In genomic region chr6:37137881-37138568, GRCh38 we compare ENCODE assay signal across 8 cellular contexts. TPM values are rescaled to one million over a fixed set of nuclear protein-coding genes. Genes with fewer than 3 reads are reported as not detected.
DNase-seq lines count a peak whose midpoint lies in the region; ATAC-seq and TF ChIP-seq lines count a peak whose summit lies in the region.

No MANE protein-coding gene starts in this region.

- CTCF ChIA-PET in WTC11 (lab: Charles Lee), result interaction anchor here (0.5 to 1.7 kb wide), 10 partner anchors 10 to 120 kb away, joined by 3 to 11 read pairs (median 6); partner anchors contain the start of gene PIM1

- peaks cover 5% of the 10 kb centered on the region for H3K9me3 Mint-ChIP-seq in WTC11

- peak overlapping the region; percentile 98 for H3K4me3 Mint-ChIP-seq in WTC11

- peaks cover 74% of the 10 kb centered on the region for H3K4me1 Mint-ChIP-seq in WTC11

- POLR2A ChIA-PET in WTC11 (lab: Charles Lee), result interaction anchor here (0.6 to 10.4 kb wide), 24 partner anchors 10 to 346 kb away, joined by 3 to 183 read pairs (median 4); partner anchors contain the start of gene PIM1

- H3K27me3 Mint-ChIP-seq in WTC11 (ENCODE audit: low read depth), result no peaks in the 10 kb centered on the region

- peaks cover 6% of the 10 kb centered on the region for H3K36me3 Mint-ChIP-seq in WTC11

- no peak for TF ChIP-seq CTCF in HFF-Myc (IDR thresholded peaks at IDR 0.05; ENCODE audit: low read depth, low read length, missing control alignments)
- no peak for TF ChIP-seq CTCF in WTC11 (IDR thresholded peaks at IDR 0.05)
- no peak for TF ChIP-seq CTCF in fibroblast of the aortic adventitia (IDR thresholded peaks at IDR 0.05; ENCODE audit: insufficient read depth, low read length)

- no peak; the same call in 1 of the 2 replicates for ATAC-seq in WTC11

- H3K4me3 ChIP-seq in HFF-Myc (replicated peaks; ENCODE audit: low read depth, low read length) (peak overlapping the region; percentile 14), fibroblast of the aortic adventitia (ENCODE audit: low read depth, low read length) (no peak overlapping the region), skeletal muscle cell (ENCODE audit: low read depth, low read length) (no peak overlapping the region)

- peak overlapping the region; percentile 100 for H3K27ac Mint-ChIP-seq in WTC11

- DNase-seq in HFF-Myc (ENCODE audit: extremely low read depth, low read depth) (peak; percentile 61), WTC11 (ENCODE audit: low spot score) (peak; percentile 81), fibroblast of the aortic adventitia (ENCODE audit: low read depth) (peak; percentile 67), skeletal muscle cell (ENCODE audit: low read depth) (peak; percentile 72), activated gamma-delta T cell treated with Interleukin-2 at 50 U/mL for 16 hours (no peak), NCI-H1105 treated with DMSO at 0.1 percent for 48 hours (lab: John Stamatoyannopoulos, UW) (no peak), GF-D8 (lab: John Stamatoyannopoulos, UW) (no peak)
- DNase-seq in effector CD8-positive, alpha-beta T cell (lab: John Stamatoyannopoulos, UW), result no peak

TF ChIP-seq in WTC11, 78 proteins besides CTCF, POLR2A, EP300 and RAD21:
- TF ChIP-seq TEAD1 (CRISPR knock-in tag; IDR thresholded peaks at IDR 0.05) (peak; percentile 99; the same call in 1 of the 2 replicates), SMAD4 (CRISPR knock-in tag; IDR thresholded peaks at IDR 0.05) (no peak), FOXP1 (CRISPR knock-in tag; IDR thresholded peaks at IDR 0.05; ENCODE audit: borderline replicate concordance) (no peak), JAZF1 (CRISPR knock-in tag; IDR thresholded peaks at IDR 0.05) (no peak), TEAD4 (CRISPR knock-in tag; IDR thresholded peaks at IDR 0.05) (peak; percentile 90), IRF1 (CRISPR knock-in tag; IDR thresholded peaks at IDR 0.05) (0 out of 2 replicates have a peak, but pooled peaks have one; percentile 23), NR2C2 (CRISPR knock-in tag; IDR thresholded peaks at IDR 0.05) (no peak), SP1 (CRISPR knock-in tag; conservative IDR thresholded peaks at IDR 0.05) (0 out of 2 replicates have a peak, but pooled peaks have one; percentile 33), GTF2I (CRISPR knock-in tag; conservative IDR thresholded peaks at IDR 0.05) (peak; percentile 64; the same call in 1 of the 2 replicates), ZNF423 (CRISPR knock-in tag; IDR thresholded peaks at IDR 0.05) (no peak), ETV6 (CRISPR knock-in tag; IDR thresholded peaks at IDR 0.05) (peak; percentile 91)
- TF ChIP-seq, protein P1, sequence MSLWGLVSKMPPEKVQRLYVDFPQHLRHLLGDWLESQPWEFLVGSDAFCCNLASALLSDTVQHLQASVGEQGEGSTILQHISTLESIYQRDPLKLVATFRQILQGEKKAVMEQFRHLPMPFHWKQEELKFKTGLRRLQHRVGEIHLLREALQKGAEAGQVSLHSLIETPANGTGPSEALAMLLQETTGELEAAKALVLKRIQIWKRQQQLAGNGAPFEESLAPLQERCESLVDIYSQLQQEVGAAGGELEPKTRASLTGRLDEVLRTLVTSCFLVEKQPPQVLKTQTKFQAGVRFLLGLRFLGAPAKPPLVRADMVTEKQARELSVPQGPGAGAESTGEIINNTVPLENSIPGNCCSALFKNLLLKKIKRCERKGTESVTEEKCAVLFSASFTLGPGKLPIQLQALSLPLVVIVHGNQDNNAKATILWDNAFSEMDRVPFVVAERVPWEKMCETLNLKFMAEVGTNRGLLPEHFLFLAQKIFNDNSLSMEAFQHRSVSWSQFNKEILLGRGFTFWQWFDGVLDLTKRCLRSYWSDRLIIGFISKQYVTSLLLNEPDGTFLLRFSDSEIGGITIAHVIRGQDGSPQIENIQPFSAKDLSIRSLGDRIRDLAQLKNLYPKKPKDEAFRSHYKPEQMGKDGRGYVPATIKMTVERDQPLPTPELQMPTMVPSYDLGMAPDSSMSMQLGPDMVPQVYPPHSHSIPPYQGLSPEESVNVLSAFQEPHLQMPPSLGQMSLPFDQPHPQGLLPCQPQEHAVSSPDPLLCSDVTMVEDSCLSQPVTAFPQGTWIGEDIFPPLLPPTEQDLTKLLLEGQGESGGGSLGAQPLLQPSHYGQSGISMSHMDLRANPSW (CRISPR knock-in tag; conservative IDR thresholded peaks at IDR 0.05; ENCODE audit: low read depth), result no peak
- TF ChIP-seq, protein P2, sequence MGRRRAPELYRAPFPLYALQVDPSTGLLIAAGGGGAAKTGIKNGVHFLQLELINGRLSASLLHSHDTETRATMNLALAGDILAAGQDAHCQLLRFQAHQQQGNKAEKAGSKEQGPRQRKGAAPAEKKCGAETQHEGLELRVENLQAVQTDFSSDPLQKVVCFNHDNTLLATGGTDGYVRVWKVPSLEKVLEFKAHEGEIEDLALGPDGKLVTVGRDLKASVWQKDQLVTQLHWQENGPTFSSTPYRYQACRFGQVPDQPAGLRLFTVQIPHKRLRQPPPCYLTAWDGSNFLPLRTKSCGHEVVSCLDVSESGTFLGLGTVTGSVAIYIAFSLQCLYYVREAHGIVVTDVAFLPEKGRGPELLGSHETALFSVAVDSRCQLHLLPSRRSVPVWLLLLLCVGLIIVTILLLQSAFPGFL (CRISPR knock-in tag; IDR thresholded peaks at IDR 0.05; ENCODE audit: borderline replicate concordance), result no peak
- TF ChIP-seq, protein P3, sequence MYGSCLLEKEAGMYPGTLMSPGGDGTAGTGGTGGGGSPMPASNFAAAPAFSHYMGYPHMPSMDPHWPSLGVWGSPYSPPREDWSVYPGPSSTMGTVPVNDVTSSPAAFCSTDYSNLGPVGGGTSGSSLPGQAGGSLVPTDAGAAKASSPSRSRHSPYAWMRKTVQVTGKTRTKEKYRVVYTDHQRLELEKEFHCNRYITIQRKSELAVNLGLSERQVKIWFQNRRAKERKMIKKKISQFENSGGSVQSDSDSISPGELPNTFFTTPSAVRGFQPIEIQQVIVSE (CRISPR knock-in tag; IDR thresholded peaks at IDR 0.05; ENCODE audit: borderline replicate concordance), result no peak
- TF ChIP-seq, protein P4, sequence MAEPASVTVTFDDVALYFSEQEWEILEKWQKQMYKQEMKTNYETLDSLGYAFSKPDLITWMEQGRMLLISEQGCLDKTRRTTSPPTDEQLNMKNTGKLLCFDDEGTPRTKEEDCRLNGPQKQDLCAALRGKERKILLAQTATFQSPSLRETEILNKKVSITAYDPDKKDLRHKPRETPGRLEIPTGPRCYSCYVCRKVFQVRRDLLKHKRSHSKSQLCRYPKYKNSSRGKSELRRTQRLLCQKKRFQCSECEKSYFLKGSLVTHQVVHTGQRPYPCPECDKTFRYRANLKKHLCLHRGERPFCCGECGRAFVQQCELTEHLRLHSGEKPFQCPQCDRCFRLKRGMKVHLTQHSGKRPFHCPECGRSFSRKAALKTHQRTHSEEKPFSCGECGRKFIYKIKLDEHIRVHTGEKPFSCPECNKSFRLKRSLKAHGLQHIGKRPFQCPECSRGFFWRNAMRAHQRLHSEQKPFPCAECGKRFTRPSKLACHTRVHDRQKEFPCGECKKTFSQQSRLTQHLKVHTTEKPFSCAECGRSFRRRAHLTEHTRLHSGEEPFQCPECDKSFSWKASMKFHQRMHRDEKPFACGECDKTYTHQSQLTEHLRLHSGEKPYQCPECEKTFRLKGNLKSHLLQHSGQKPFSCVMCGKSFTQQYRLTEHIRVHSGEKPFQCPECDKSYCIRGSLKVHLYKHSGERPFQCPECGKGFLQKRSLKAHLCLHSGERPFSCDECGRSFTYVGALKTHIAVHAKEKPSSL (CRISPR knock-in tag; conservative IDR thresholded peaks at IDR 0.05), result 0 out of 2 replicates have a peak, but pooled peaks have one; percentile 63
- TF ChIP-seq, protein P5, sequence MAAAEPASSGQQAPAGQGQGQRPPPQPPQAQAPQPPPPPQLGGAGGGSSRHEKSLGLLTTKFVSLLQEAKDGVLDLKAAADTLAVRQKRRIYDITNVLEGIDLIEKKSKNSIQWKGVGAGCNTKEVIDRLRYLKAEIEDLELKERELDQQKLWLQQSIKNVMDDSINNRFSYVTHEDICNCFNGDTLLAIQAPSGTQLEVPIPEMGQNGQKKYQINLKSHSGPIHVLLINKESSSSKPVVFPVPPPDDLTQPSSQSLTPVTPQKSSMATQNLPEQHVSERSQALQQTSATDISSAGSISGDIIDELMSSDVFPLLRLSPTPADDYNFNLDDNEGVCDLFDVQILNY (CRISPR knock-in tag; IDR thresholded peaks at IDR 0.05), result 0 out of 2 replicates have a peak, but pooled peaks have one; percentile 20
TF ChIP-seq in WTC11: peak in this region for 8.

RNA-seq across cellular contexts. Expression of gene PIM1, which starts 31.9 kb away (rescaled TPM):
- total RNA-seq in WTC11 (2021) (64.7 to 81.2 TPM (median 78.1 TPM) in 3 replicates), fibroblast of the aortic adventitia (ENCODE audit: low replicate concordance) (8.7 and 19.3 TPM in 2 replicates)

Comparison
In these comparisons a context has a peak if more than half of its experiments do, and no peak if none do; other contexts are left out.
1. DNase-seq: peak in HFF-Myc (single experiment), WTC11 (single experiment), fibroblast of the aortic adventitia (single experiment) and skeletal muscle cell (single experiment); none in activated gamma-delta T cell treated with Interleukin-2 at 50 U/mL for 16 hours (single experiment), effector CD8-positive, alpha-beta T cell (single experiment), NCI-H1105 treated with DMSO at 0.1 percent for 48 hours (single experiment) and GF-D8 (single experiment).